Comparison of ENCODE assay signal across 13 cellular contexts in genomic region chr7:47478017-47478344, GRCh38.
DNase-seq lines count a peak whose midpoint lies in the region; ATAC-seq and TF ChIP-seq lines count a peak whose summit lies in the region.
"Had no signal": no experiment of that assay in that cellular context is flagged by ENCODE, and none has a peak within 500 bp of the region (broad histone marks: within the 10 kb centered on the region; RNA-seq: fewer than 3 reads in every experiment).

No MANE protein-coding gene starts in this region.

- H3K9me3 ChIP-seq in lung (ENCODE audit: control insufficient read depth in 2 of 2, insufficient read depth in 1 of 2, low read length in 1 of 2) (no peaks in the 10 kb centered on the region), subcutaneous abdominal adipose tissue (ENCODE audit: control insufficient read depth in 5 of 5, low read length in 5 of 5) (no peaks in the 10 kb centered on the region)
- H3K9me3 ChIP-seq: esophagus squamous epithelium had no signal

- peaks cover 14 to 41% of the 10 kb centered on the region in 2 donors for H3K4me1 ChIP-seq in lung (ENCODE audit: control insufficient read depth in 2 of 2, insufficient read depth in 2 of 2, low read length in 2 of 2)
- peaks cover 7 to 90% (median 76%) of the 10 kb centered on the region in 5 donors for H3K4me1 ChIP-seq in subcutaneous abdominal adipose tissue (ENCODE audit: control insufficient read depth in 5 of 5, insufficient read depth in 5 of 5, low read length in 5 of 5)

- no peaks in the 10 kb centered on the region for H3K27me3 ChIP-seq in lung (ENCODE audit: control insufficient read depth, insufficient read depth)
- no peaks in the 10 kb centered on the region for H3K27me3 ChIP-seq in subcutaneous abdominal adipose tissue (ENCODE audit: control insufficient read depth in 5 of 5, insufficient read depth in 4 of 5, low read length in 5 of 5)
- H3K27me3 ChIP-seq: esophagus squamous epithelium had no signal

- DNase-seq in LHCN-M2 (ENCODE audit: low read depth) (peak; percentile 62), fibroblast of gingiva (ENCODE audit: low read depth) (peak; percentile 57), lung (ENCODE audit: low spot score) (no peak)
- DNase-seq in central memory CD4-positive, alpha-beta T cell = no peak
- DNase-seq in activated CD4-positive, alpha-beta T cell treated with anti-CD3 and anti-CD28 coated beads, Interleukin-2, amount 50 U/mL, for 48 hours = no peak
- no peak for DNase-seq in effector CD4-positive, alpha-beta T cell
- DNase-seq: activated naive CD4-positive, alpha-beta T cell treated with Interleukin-2 at 50 U/mL for 16 hours; cerebellar nuclear complex; esophagus squamous epithelium; NCI-H524 treated with DMSO at 0.1 percent for 48 hours; T1000 had no signal

- no peak for TF ChIP-seq CTCF in lung (IDR thresholded peaks at IDR 0.05; ENCODE audit: control extremely low read depth, extremely low read depth)

- peak overlapping the region; percentile 66 to 70 for H3K27ac ChIP-seq in lung (ENCODE audit: low read depth in 1 of 2, low read length in 1 of 2)
- peak overlapping the region; percentile 84 for H3K27ac ChIP-seq in subcutaneous abdominal adipose tissue (ENCODE audit: low read depth, low read length)
- H3K27ac ChIP-seq: esophagus squamous epithelium had no signal

- 48 to 58% methylated on average over 6 of the region's 6 CpGs for WGBS in lung, 2 donors

- no peak overlapping the region for H3K4me3 ChIP-seq in lung
- H3K4me3 ChIP-seq in subcutaneous abdominal adipose tissue (ENCODE audit: low read depth in 1 of 5, low read length in 5 of 5) = no peak overlapping the region
- H3K4me3 ChIP-seq: esophagus squamous epithelium had no signal

- H3K36me3 ChIP-seq in lung (ENCODE audit: control insufficient read depth in 2 of 2, insufficient read depth in 2 of 2, low read length in 2 of 2) (peaks cover 0 to 1% of the 10 kb centered on the region in 2 donors), subcutaneous abdominal adipose tissue (ENCODE audit: control insufficient read depth in 5 of 5, insufficient read depth in 5 of 5, low read length in 5 of 5) (peaks cover 0 to 4% (median 0%) of the 10 kb centered on the region in 5 donors)
- H3K36me3 ChIP-seq: esophagus squamous epithelium had no signal

- ATAC-seq in lung (ENCODE audit: insufficient read depth, low FRiP score) (no peak), HG03354 (IDR thresholded peaks at IDR 0.05; ENCODE audit: poor library complexity, severe bottlenecking, unreplicated experiment) (no peak)

- peak overlapping the region in 1 of 5 donors; percentile 47 for H3K9ac ChIP-seq in subcutaneous abdominal adipose tissue (ENCODE audit: low read length in 5 of 5)

Comparison
In these comparisons a context has a peak if more than half of its experiments do, and no peak if none do; other contexts are left out.
1. DNase-seq: peak in LHCN-M2 (single experiment) and fibroblast of gingiva (single experiment); none in lung (single experiment), central memory CD4-positive, alpha-beta T cell (single experiment), activated CD4-positive, alpha-beta T cell treated with anti-CD3 and anti-CD28 coated beads, Interleukin-2, amount 50 U/mL, for 48 hours (0 of 2) and effector CD4-positive, alpha-beta T cell (single experiment).